ENCODE assay signal across 14 cellular contexts in genomic region chr9:111728617-111729366, GRCh38.
DNase-seq lines count a peak whose midpoint lies in the region; TF ChIP-seq lines count a peak whose summit lies in the region.
"Had no signal": no experiment of that assay in that cellular context is flagged by ENCODE, and none has a peak within 500 bp of the region (broad histone marks: within the 10 kb centered on the region; RNA-seq: fewer than 3 reads in every experiment).

No MANE protein-coding gene starts in this region.

- H3K4me1 ChIP-seq in prostate gland (replicated peaks) = no peaks in the 10 kb centered on the region
- H3K4me1 ChIP-seq in tibial nerve = no peaks in the 10 kb centered on the region
- no peaks in the 10 kb centered on the region for H3K4me1 ChIP-seq in Peyer's patch
- H3K4me1 ChIP-seq: spleen had no signal

- H3K27ac ChIP-seq in prostate gland = no peak overlapping the region
- H3K27ac ChIP-seq in tibial nerve = no peak overlapping the region
- no peak overlapping the region for H3K27ac ChIP-seq in Peyer's patch
- H3K27ac ChIP-seq: spleen, WERI-Rb-1 had no signal

- WGBS in prostate gland = 72% methylated on average over 2 of the region's 2 CpGs
- 83 to 91% methylated on average over 2 of the region's 2 CpGs for WGBS in tibial nerve, 2 donors

- H3K9me3 ChIP-seq in prostate gland = no peaks in the 10 kb centered on the region
- peaks cover 0 to 18% (median 0%) of the 10 kb centered on the region in 4 donors for H3K9me3 ChIP-seq in tibial nerve
- H3K9me3 ChIP-seq in Peyer's patch = no peaks in the 10 kb centered on the region

- DNase-seq in A172 (ENCODE audit: low spot score) (peak; percentile 91), HCEC 1CT (peak; percentile 97), SW 1271 (lab: John Stamatoyannopoulos, UW) (peak; percentile 85 to 99), fibroblast of villous mesenchyme (ENCODE audit: low read depth) (peak; percentile 88), prostate gland (ENCODE audit: low spot score) (no peak), tibial nerve (ENCODE audit: low spot score in 2 of 2) (no peak), Peyer's patch (no peak)
- DNase-seq in stimulated activated CD4-positive, alpha-beta T cell treated with anti-CD3 and anti-CD28 coated beads, Interleukin-15, amount 100 ng/mL, for 24 hours = no peak
- DNase-seq: activated effector memory CD4-positive, alpha-beta T cell treated with anti-CD3 and anti-CD28 coated beads, Interleukin-2, amount 50 U/mL, for 16 hours; C1 segment of cervical spinal cord; left ventricle myocardium superior; spleen; stimulated activated naive CD4-positive, alpha-beta T cell; WERI-Rb-1 had no signal

- TF ChIP-seq EP300 in tibial nerve (IDR thresholded peaks at IDR 0.05) = no peak

- no peaks in the 10 kb centered on the region for H3K27me3 ChIP-seq in prostate gland (replicated peaks; ENCODE audit: insufficient read depth)
- H3K27me3 ChIP-seq in tibial nerve = no peaks in the 10 kb centered on the region
- H3K27me3 ChIP-seq in Peyer's patch = no peaks in the 10 kb centered on the region
- H3K27me3 ChIP-seq: spleen had no signal

- TF ChIP-seq CTCF in fibroblast of villous mesenchyme (IDR thresholded peaks at IDR 0.05; ENCODE audit: insufficient read depth, low read depth, low read length) (no peak), prostate gland (IDR thresholded peaks at IDR 0.05) (no peak), tibial nerve (IDR thresholded peaks at IDR 0.05) (no peak), Peyer's patch (IDR thresholded peaks at IDR 0.05) (no peak)

- H3K36me3 ChIP-seq in prostate gland = no peaks in the 10 kb centered on the region
- peaks cover 0 to 20% (median 0%) of the 10 kb centered on the region in 3 donors for H3K36me3 ChIP-seq in tibial nerve
- H3K36me3 ChIP-seq in Peyer's patch = no peaks in the 10 kb centered on the region
- H3K36me3 ChIP-seq: WERI-Rb-1 had no signal

- no peak for TF ChIP-seq POLR2A in prostate gland (IDR thresholded peaks at IDR 0.05)
- no peak for TF ChIP-seq POLR2A in tibial nerve (IDR thresholded peaks at IDR 0.05)
- no peak for TF ChIP-seq POLR2A in Peyer's patch (IDR thresholded peaks at IDR 0.05)

- intact Hi-C loops in prostate gland (cut with DNase I) = no loop called here

- no peak overlapping the region for H3K4me3 ChIP-seq in fibroblast of villous mesenchyme (ENCODE audit: low read depth, low read length)
- no peak overlapping the region for H3K4me3 ChIP-seq in prostate gland
- no peak overlapping the region for H3K4me3 ChIP-seq in tibial nerve
- no peak overlapping the region for H3K4me3 ChIP-seq in Peyer's patch
- H3K4me3 ChIP-seq: spleen had no signal

Comparison
In these comparisons a context has a peak if more than half of its experiments do, and no peak if none do; other contexts are left out.
1. DNase-seq: peak in A172 (single experiment), HCEC 1CT (single experiment), SW 1271 (2 of 2) and fibroblast of villous mesenchyme (single experiment); none in prostate gland (single experiment), stimulated activated CD4-positive, alpha-beta T cell treated with anti-CD3 and anti-CD28 coated beads, Interleukin-15, amount 100 ng/mL, for 24 hours (single experiment), tibial nerve (0 of 2) and Peyer's patch (0 of 3).